In the genomic region with DNA sequence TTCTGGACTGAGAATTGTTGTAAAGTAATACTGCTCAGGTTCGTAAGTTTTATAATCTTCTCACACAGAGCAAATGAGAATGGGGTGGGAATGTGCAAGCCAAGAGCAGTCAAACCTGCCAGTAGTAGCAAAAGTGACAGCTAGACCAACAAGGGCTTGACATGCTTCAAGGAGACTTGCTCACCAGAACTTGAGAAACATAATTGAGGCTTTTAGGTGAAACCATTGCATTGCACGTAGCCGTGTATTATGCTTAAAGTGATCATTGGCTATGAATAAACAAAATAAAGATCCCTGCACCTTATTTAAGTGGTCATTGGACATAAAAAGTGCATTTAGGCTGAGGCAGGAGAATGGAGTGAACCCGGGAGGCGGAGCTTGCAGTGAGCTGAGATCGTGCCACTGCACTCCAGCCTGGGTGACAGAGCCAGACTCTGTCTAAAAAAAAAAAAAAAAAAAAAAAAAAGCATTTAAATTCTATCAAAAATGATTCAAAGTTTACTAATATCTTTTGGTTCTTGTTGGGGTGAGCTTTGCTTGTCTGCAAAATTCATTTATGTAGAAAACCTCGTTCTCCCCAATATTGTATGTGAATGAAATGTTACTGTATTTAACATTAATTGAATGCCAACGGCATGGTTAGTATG, we compare ENCODE assay signal across 19 cellular contexts.
"Had no signal": no experiment of that assay in that cellular context is flagged by ENCODE, and none has a peak within 500 bp of the region (broad histone marks: within the 10 kb centered on the region; RNA-seq: fewer than 3 reads in every experiment).

No MANE protein-coding gene starts in this region.

- H3K9me3 Mint-ChIP-seq: endodermal cell; natural killer cell treated with Interleukin-12 subunit alpha and Interleukin-12 subunit beta and Interleukin-15 and Interleukin-18, amount 100 ng/mL, for 72 hours; stimulated activated memory B cell treated with anti-CD40 and anti-IgM and Interleukin-4, amounts not matched to agents 10 μg/mL and 1 μg/mL and 100 μg/mL, for 72 hours; stimulated activated naive CD8-positive, alpha-beta T cell treated with anti-CD3 and anti-CD28 coated beads, Interleukin-15, Interleukin-2, amounts not matched to agents 100 ng/mL and 50 ng/mL, for 24 hours had no signal

- H3K27ac Mint-ChIP-seq: endodermal cell; natural killer cell treated with Interleukin-12 subunit alpha and Interleukin-12 subunit beta and Interleukin-15 and Interleukin-18, amount 100 ng/mL, for 72 hours; progenitor cell of endocrine pancreas; stimulated activated memory B cell treated with anti-CD40 and anti-IgM and Interleukin-4, amounts not matched to agents 10 μg/mL and 1 μg/mL and 100 μg/mL, for 72 hours; stimulated activated naive CD8-positive, alpha-beta T cell treated with anti-CD3 and anti-CD28 coated beads, Interleukin-15, Interleukin-2, amounts not matched to agents 100 ng/mL and 50 ng/mL, for 24 hours had no signal

- H3K36me3 ChIP-seq: colonic mucosa, pancreas, transverse colon had no signal

- H3K9me3 ChIP-seq: colonic mucosa, pancreas, transverse colon had no signal

- H3K27me3 ChIP-seq: colonic mucosa, pancreas, transverse colon had no signal

- H3K4me3 Mint-ChIP-seq: endodermal cell; natural killer cell treated with Interleukin-12 subunit alpha and Interleukin-12 subunit beta and Interleukin-15 and Interleukin-18, amount 100 ng/mL, for 72 hours; stimulated activated memory B cell treated with anti-CD40 and anti-IgM and Interleukin-4, amounts not matched to agents 10 μg/mL and 1 μg/mL and 100 μg/mL, for 72 hours; stimulated activated naive CD8-positive, alpha-beta T cell treated with anti-CD3 and anti-CD28 coated beads, Interleukin-15, Interleukin-2, amounts not matched to agents 100 ng/mL and 50 ng/mL, for 24 hours had no signal

- ATAC-seq: natural killer cell treated with Interleukin-12 subunit alpha and Interleukin-12 subunit beta and Interleukin-15 and Interleukin-18, amount 100 ng/mL, for 72 hours; pancreas; right cardiac atrium; stimulated activated memory B cell treated with anti-CD40 and anti-IgM and Interleukin-4, amounts not matched to agents 10 μg/mL and 1 μg/mL and 100 μg/mL, for 72 hours had no signal

- H3K36me3 Mint-ChIP-seq: natural killer cell treated with Interleukin-12 subunit alpha and Interleukin-12 subunit beta and Interleukin-15 and Interleukin-18, amount 100 ng/mL, for 72 hours had no signal

- H3K4me3 ChIP-seq: colonic mucosa, pancreas, transverse colon had no signal

- DNase-seq: colonic mucosa; effector CD4-positive, alpha-beta T cell; erythroblast; head of caudate nucleus; hypothalamus; kidney glomerular epithelial cell; midbrain; occipital lobe; pancreas; right cardiac atrium; stimulated activated CD4-positive, alpha-beta T cell treated with anti-CD3 and anti-CD28 coated beads, Interleukin-15, amount 100 ng/mL, for 24 hours; stimulated activated CD4-positive, alpha-beta T cell treated with anti-CD3 and anti-CD28 coated beads, Interleukin-1b, Interleukin-23, amount 100 ng/mL, for 48 hours; stimulated activated CD4-positive, alpha-beta T cell treated with anti-CD3 and anti-CD28 coated beads, Interleukin-4, amount 100 ng/mL, for 24 hours; transverse colon had no signal

- H3K27ac ChIP-seq: colonic mucosa, pancreas, transverse colon had no signal

- H3K4me1 ChIP-seq: colonic mucosa, pancreas had no signal

- H3K27me3 Mint-ChIP-seq: natural killer cell treated with Interleukin-12 subunit alpha and Interleukin-12 subunit beta and Interleukin-15 and Interleukin-18, amount 100 ng/mL, for 72 hours; stimulated activated memory B cell treated with anti-CD40 and anti-IgM and Interleukin-4, amounts not matched to agents 10 μg/mL and 1 μg/mL and 100 μg/mL, for 72 hours; stimulated activated naive CD8-positive, alpha-beta T cell treated with anti-CD3 and anti-CD28 coated beads, Interleukin-15, Interleukin-2, amounts not matched to agents 100 ng/mL and 50 ng/mL, for 24 hours had no signal
